31 cellular contexts compared by ENCODE assay signal in the genomic region with DNA sequence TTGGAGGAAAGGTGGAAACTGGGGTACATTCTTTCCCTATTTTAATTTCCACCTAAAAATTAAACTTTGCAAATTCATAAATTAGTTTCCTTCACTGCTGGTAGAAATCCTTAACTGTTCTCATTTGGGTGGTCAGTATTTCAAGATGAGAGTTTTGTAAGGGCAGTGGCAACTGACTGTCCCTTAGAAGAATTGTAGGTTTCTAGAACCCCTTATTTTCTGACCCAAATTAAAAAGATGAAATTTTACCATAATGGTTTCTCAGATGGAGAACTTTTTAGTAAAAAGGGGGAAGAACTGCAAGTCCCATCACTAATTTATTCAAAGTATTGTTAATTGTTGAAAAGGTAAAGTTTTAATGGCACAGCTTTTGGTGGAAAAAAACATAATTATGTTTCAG. TPM values are rescaled to one million over a fixed set of nuclear protein-coding genes. Genes with fewer than 3 reads are reported as not detected.
A peak's percentile ranks its signal among the peaks of the same experiment; 100 is the strongest.
DNase-seq lines count a peak whose midpoint lies in the region; ATAC-seq, FAIRE-seq and TF ChIP-seq lines count a peak whose summit lies in the region.
"Had no signal": no experiment of that assay in that cellular context is flagged by ENCODE, and none has a peak within 500 bp of the region (broad histone marks: within the 10 kb centered on the region; RNA-seq: fewer than 3 reads in every experiment).

No MANE protein-coding gene starts in this region.

- peak overlapping the region; percentile 48 to 93; a peak in 3 of 6 replicates for H3K27ac ChIP-seq in A549
- H3K27ac ChIP-seq in HEK293 (ENCODE audit: extremely low read depth, low read depth, low read length): no peak overlapping the region
- peak overlapping the region; percentile 97; the same call in 2 of the 3 replicates for H3K27ac ChIP-seq in K562 (ENCODE audit: extremely low read depth, low read depth, low read length)
- peak overlapping the region; percentile 60 for H3K27ac ChIP-seq in mesodermal cell (ENCODE audit: low read depth, low read length, severe bottlenecking)
- H3K27ac ChIP-seq: BLaER1, ovary, sigmoid colon, SJCRH30, stomach, upper lobe of left lung had no signal

- POLR2A ChIA-PET in A549 (lab: Yijun Ruan, JAX): interaction anchor here (1.0 to 1.2 kb wide), 3 partner anchors 13 to 111 kb away, joined by 3 to 4 read pairs (median 3); a partner anchor contains a TSS
- POLR2A ChIA-PET in HEK293 (lab: Yijun Ruan, JAX): interaction anchor here (0.8 to 1.7 kb wide), 2 partner anchors 14 to 19 kb away, joined by 4 to 8 read pairs; no protein-coding TSS in a partner anchor
- POLR2A ChIA-PET in K562 (lab: Yijun Ruan, JAX): interaction anchor here (0.5 to 1.1 kb wide), 3 partner anchors 12 to 326 kb away, joined by 3 to 5 read pairs (median 3); a partner anchor contains a TSS

- intact Hi-C loops in K562 (cut with micrococcal nuclease): no loop called here

- no peak overlapping the region for H2AFZ ChIP-seq in K562 (ENCODE audit: low read depth, low read length)

- no peak for TF ChIP-seq POLR2A in A549 (IDR thresholded peaks at IDR 0.05; ENCODE audit: low read length)
- no peak for TF ChIP-seq POLR2A in K562 (conservative IDR thresholded peaks at IDR 0.05)

- CTCF ChIA-PET in A549 (lab: Yijun Ruan, JAX): interaction anchor here (1.2 to 30.3 kb wide), 6 partner anchors 12 to 118 kb away, joined by 4 to 639 read pairs (median 30); a partner anchor contains a TSS
- CTCF ChIA-PET in HEK293 (lab: Yijun Ruan, JAX): interaction anchor here (0.6 to 13.1 kb wide), 5 partner anchors 14 to 341 kb away, joined by 3 to 129 read pairs (median 4); no protein-coding TSS in a partner anchor
- CTCF ChIA-PET in K562 (lab: Yijun Ruan, JAX; ENCODE audit: low intra/inter-chr PET ratio): interaction anchor here (0.9 kb wide), 1 partner anchor 48 kb away, joined by 3 read pairs; no protein-coding TSS in a partner anchor

- no TSS peak for BruUV-seq in K562 (replicated peaks; lab: Mats Ljungman, UMichigan)

- in situ Hi-C loops in K562 (cut with MboI): no loop called here

- ATAC-seq in A549 (no peak), K562 (no peak)
- no peak for ATAC-seq in activated CD4-positive, CD25-positive, alpha-beta regulatory T cell treated with anti-CD3 and anti-CD28 coated beads, Interleukin-2, amount 50 U/mL, for 24 hours
- ATAC-seq: left ventricle myocardium superior, PC-3, T-helper 17 cell had no signal

- TF ChIP-seq RAD21 in A549 (conservative IDR thresholded peaks at IDR 0.05 in 1 of 2, IDR thresholded peaks at IDR 0.05 in 1 of 2): no peak
- TF ChIP-seq RAD21 in K562 (CRISPR knock-in tag; conservative IDR thresholded peaks at IDR 0.05 in 1 of 2, IDR thresholded peaks at IDR 0.05 in 1 of 2): no peak

- H3K36me3 ChIP-seq in HEK293 (ENCODE audit: control insufficient read depth in 2 of 2, insufficient read depth in 1 of 2, low read length in 2 of 2): peaks cover 10 to 47% of the 10 kb centered on the region in 2 experiments
- H3K36me3 ChIP-seq in K562 (ENCODE audit: control insufficient read depth, insufficient read depth, low read length): peaks cover 67% of the 10 kb centered on the region
- peaks cover 61% of the 10 kb centered on the region for H3K36me3 ChIP-seq in mesodermal cell (ENCODE audit: control insufficient read depth, insufficient read depth, low read length)
- H3K36me3 ChIP-seq: BLaER1, ovary, sigmoid colon, stomach, upper lobe of left lung had no signal

- H3K9me3 ChIP-seq in A549 (no peaks in the 10 kb centered on the region), HEK293 (ENCODE audit: control insufficient read depth, insufficient read depth, low read depth, low read length) (no peaks in the 10 kb centered on the region), K562 (replicated peaks; ENCODE audit: control insufficient read depth, insufficient read depth, low read depth, low read length) (no peaks in the 10 kb centered on the region), mesodermal cell (ENCODE audit: control insufficient read depth, low read length) (no peaks in the 10 kb centered on the region)
- H3K9me3 ChIP-seq: BLaER1, ovary, sigmoid colon, SJCRH30, stomach, upper lobe of left lung had no signal

- FAIRE-seq in A549 (lab: Jason Lieb, UNC): no peak
- no peak for FAIRE-seq in K562 (lab: Jason Lieb, UNC)
- FAIRE-seq: D721Med, H54 had no signal

- peaks cover 100% of the 10 kb centered on the region for H3K79me2 ChIP-seq in K562 (ENCODE audit: control insufficient read depth, insufficient read depth, low read length)

- peak overlapping the region in 1 of 2 experiments; percentile 97; a peak in 2 of 4 replicates for H3K9ac ChIP-seq in K562 (ENCODE audit: insufficient read depth in 1 of 2, low read depth in 2 of 2, low read length in 2 of 2)
- H3K9ac ChIP-seq: BLaER1 had no signal

- H3K9me1 ChIP-seq in K562 (ENCODE audit: control insufficient read depth, insufficient read depth, low read length): no peaks in the 10 kb centered on the region

- H4K20me1 ChIP-seq in K562 (replicated peaks; ENCODE audit: control insufficient read depth, insufficient read depth, low read length): no peaks in the 10 kb centered on the region

- H3K4me2 ChIP-seq in A549: peak overlapping the region; percentile 90
- no peak overlapping the region for H3K4me2 ChIP-seq in K562 (ENCODE audit: insufficient read depth, low read length)
- H3K4me2 ChIP-seq: BLaER1 had no signal

- H3K4me1 ChIP-seq in A549: peaks cover 70% of the 10 kb centered on the region
- peaks cover 28% of the 10 kb centered on the region for H3K4me1 ChIP-seq in HEK293 (ENCODE audit: control insufficient read depth, insufficient read depth, low read length)
- H3K4me1 ChIP-seq in K562 (replicated peaks in 1 of 2; ENCODE audit: control insufficient read depth in 2 of 2, insufficient read depth in 2 of 2, low read length in 2 of 2): peaks cover 7 to 11% of the 10 kb centered on the region in 2 experiments; a peak in 4 of 5 replicates
- peaks cover 30% of the 10 kb centered on the region for H3K4me1 ChIP-seq in mesodermal cell (ENCODE audit: control insufficient read depth, insufficient read depth, low read length, poor library complexity, severe bottlenecking)
- H3K4me1 ChIP-seq: BLaER1 had no signal

- DNase-seq in A549 (ENCODE audit: low read depth in 1 of 2, low spot score in 1 of 2): no peak
- DNase-seq in K562 (ENCODE audit: extremely low read depth in 1 of 4, low spot score in 3 of 4): no peak
- no peak for DNase-seq in NCI-H187 (lab: John Stamatoyannopoulos, UW)
- DNase-seq in NCI-H146 (lab: John Stamatoyannopoulos, UW): no peak
- DNase-seq in stimulated activated naive CD4-positive, alpha-beta T cell treated with Interleukin-2 at 50 U/mL for 16 hours (lab: John Stamatoyannopoulos, UW): no peak
- DNase-seq: activated CD4-positive, alpha-beta memory T cell treated with anti-CD3 and anti-CD28 coated beads for 36 hours; activated naive CD4-positive, alpha-beta T cell treated with anti-CD3 and anti-CD28 coated beads, Interleukin-2, amount 10 ng/mL, durations not matched to agents 7 days and 5 days; activated T-cell treated with anti-CD3 and anti-CD28 coated beads, Interleukin-2, amount 50 U/mL, for 1 hour; anterior cingulate cortex; cerebellar nuclear complex; effector memory CD4-positive, alpha-beta T cell; left ventricle myocardium superior; NCI-H1092; NCI-H2081 treated with DMSO at 0.1 percent for 48 hours; NCI-H524; ovary; PC-3; sigmoid colon; SJCRH30; stimulated activated CD4-positive, alpha-beta T cell treated with anti-CD3 and anti-CD28 coated beads, Interleukin-1b, Interleukin-23, amount 100 ng/mL, for 48 hours; stomach; T-helper 17 cell; upper lobe of left lung had no signal

- TF ChIP-seq CTCF in A549 (IDR thresholded peaks at IDR 0.05) (no peak), HEK293 (tag by site-specific recombination; IDR thresholded peaks at IDR 0.05) (no peak), K562 (IDR thresholded peaks at IDR 0.05 in 2 of 3, conservative IDR thresholded peaks at IDR 0.05 in 1 of 3; ENCODE audit: insufficient read depth in 2 of 3, low read depth in 1 of 3, low read length in 3 of 3) (no peak)

- TF ChIP-seq EP300 in A549 (IDR thresholded peaks at IDR 0.05) (no peak), K562 (IDR thresholded peaks at IDR 0.05; ENCODE audit: low read length) (no peak)

- H3K4me3 ChIP-seq in A549: peak overlapping the region; percentile 60
- peak overlapping the region; percentile 4; the same call in 1 of the 2 replicates for H3K4me3 ChIP-seq in HEK293 (ENCODE audit: low read depth, low read length)
- peak overlapping the region; percentile 36 for H3K4me3 ChIP-seq in K562
- H3K4me3 ChIP-seq in mesodermal cell (ENCODE audit: extremely low read depth, insufficient read depth, low read length, poor library complexity, severe bottlenecking): peak overlapping the region; percentile 97
- H3K4me3 ChIP-seq: BLaER1, ovary, sigmoid colon, SJCRH30, upper lobe of left lung had no signal

- H3K27me3 ChIP-seq in K562 (ENCODE audit: control insufficient read depth in 2 of 2, insufficient read depth in 2 of 2, low read length in 2 of 2): no peaks in the 10 kb centered on the region
- H3K27me3 ChIP-seq: ovary, SJCRH30 had no signal

RNA-seq across cellular contexts. Expression of a gene that starts 5.6 kb away (rescaled TPM):
- polyA plus RNA-seq in A549 (2011; rRNA removed) (26.2 and 30.1 TPM in 2 replicates), A549 (2017; fragmentation: RNase III; extraction: RNeasy Plus Mini Kit Qiagen cat#74134 plus additional on column Dnase treatment) (38.0 to 42.3 TPM (median 40.3 TPM) in 3 replicates), K562 (2011; rRNA removed) (27.4 and 31.8 TPM in 2 replicates), K562 (2014; fragmentation: Illumina TruSeq; extraction: Trizol) (71.8 and 80.4 TPM in 2 replicates), K562 (2014; fragmentation: Nextera tagmentation; extraction: Ambion mirVana) (10 to 100 TPM; 13.0 to 13.8 TPM), K562 (2014; rRNA removed) (41.5 and 47.2 TPM in 2 replicates)
- polyA plus RNA-seq in A549 (2012; cell fraction: cytosol; rRNA removed): 31.0 and 37.6 TPM in 2 replicates
- polyA plus RNA-seq in A549 (2012; cell fraction: nucleus; rRNA removed): 47.7 and 67.8 TPM in 2 replicates
- polyA minus RNA-seq in A549 (2011; rRNA and poly(A)+ RNA removed): 56.3 and 83.5 TPM in 2 replicates
- 94.9 and 96.9 TPM in 2 replicates for total RNA-seq in K562 (2011; cell fraction: chromatin; rRNA removed; ENCODE audit: low replicate concordance)
- total RNA-seq in K562 (2011; cell fraction: nucleolus; rRNA removed): 61.6 and 67.2 TPM in 2 replicates
- 82.5 and 120 TPM in 2 replicates for total RNA-seq in K562 (2011; cell fraction: nucleoplasm; rRNA removed)
- total RNA-seq in K562 (2014; rRNA removed) (53.6 and 61.6 TPM in 2 replicates), K562 (2014; rRNA removed; fragmentation: Illumina TruSeq; extraction: Trizol) (64.8 and 66.8 TPM in 2 replicates), K562 (2015; rRNA removed; fragmentation: Illumina TruSeq; extraction: Trizol) (65.5 and 72.0 TPM in 2 replicates), K562 (2021) (291 and 318 TPM in 2 replicates)
- 27.0 and 46.4 TPM in 2 replicates for polyA plus RNA-seq in K562 (2011; cell fraction: cytosol; rRNA removed)
- 52.8 and 86.1 TPM in 2 replicates for polyA plus RNA-seq in K562 (2011; cell fraction: nucleus; rRNA removed)
- polyA plus RNA-seq in K562 (2012): 50.4 and 60.4 TPM in 2 replicates
- 59.8 and 69.5 TPM in 2 replicates for polyA minus RNA-seq in K562 (2011; rRNA and poly(A)+ RNA removed)
- polyA minus RNA-seq in K562 (2011; cell fraction: cytosol; rRNA and poly(A)+ RNA removed): 92.6 and 107 TPM in 2 replicates
- polyA minus RNA-seq in K562 (2011; cell fraction: nucleus; rRNA and poly(A)+ RNA removed): 27.3 and 40.9 TPM in 2 replicates
- 132 TPM for polyA plus RNA-seq in mesodermal cell (2013, experiment 1 of 2)
- 126 TPM for polyA plus RNA-seq in mesodermal cell (2013, experiment 2 of 2)
- total RNA-seq: left ventricle myocardium superior, T-helper 17 cell had no signal

RNA-seq across cellular contexts. Expression of a gene that starts 34.4 kb away (rescaled TPM):
- polyA plus RNA-seq in A549 (2011; rRNA removed) (6.1 and 6.3 TPM in 2 replicates), A549 (2017; fragmentation: RNase III; extraction: RNeasy Plus Mini Kit Qiagen cat#74134 plus additional on column Dnase treatment) (3.5 to 5.2 TPM (median 5.2 TPM) in 3 replicates), K562 (2011; rRNA removed) (0.15 TPM in 1 of 2 replicates, not detected in the other), K562 (2014; fragmentation: Illumina TruSeq; extraction: Trizol) (not detected in 2 replicates), K562 (2014; fragmentation: Nextera tagmentation; extraction: Ambion mirVana) (under 1 TPM in 1 of 2 experiments, not detected in 1; 0.08 TPM), K562 (2014; rRNA removed) (0.12 TPM in 1 of 2 replicates, not detected in the other)
- 2.6 TPM in 2 replicates for polyA plus RNA-seq in A549 (2012; cell fraction: cytosol; rRNA removed)
- polyA plus RNA-seq in A549 (2012; cell fraction: nucleus; rRNA removed): 0.31 and 0.61 TPM in 2 replicates
- 3.6 and 6.1 TPM in 2 replicates for polyA minus RNA-seq in A549 (2011; rRNA and poly(A)+ RNA removed)
- total RNA-seq in K562 (2011; cell fraction: chromatin; rRNA removed; ENCODE audit: low replicate concordance): not detected in 2 replicates
- not detected in 2 replicates for total RNA-seq in K562 (2011; cell fraction: nucleolus; rRNA removed)
- total RNA-seq in K562 (2011; cell fraction: nucleoplasm; rRNA removed): not detected in 2 replicates
- total RNA-seq in K562 (2014; rRNA removed) (not detected in 2 replicates), K562 (2014; rRNA removed; fragmentation: Illumina TruSeq; extraction: Trizol) (not detected in 2 replicates), K562 (2015; rRNA removed; fragmentation: Illumina TruSeq; extraction: Trizol) (not detected in 2 replicates), K562 (2021) (not detected in 2 replicates)
- not detected in 2 replicates for polyA plus RNA-seq in K562 (2011; cell fraction: cytosol; rRNA removed)
- not detected in 2 replicates for polyA plus RNA-seq in K562 (2011; cell fraction: nucleus; rRNA removed)
- polyA plus RNA-seq in K562 (2012): 0.16 TPM in 1 of 2 replicates, not detected in the other
- not detected in 2 replicates for polyA minus RNA-seq in K562 (2011; rRNA and poly(A)+ RNA removed)
- not detected in 2 replicates for polyA minus RNA-seq in K562 (2011; cell fraction: cytosol; rRNA and poly(A)+ RNA removed)
- not detected in 2 replicates for polyA minus RNA-seq in K562 (2011; cell fraction: nucleus; rRNA and poly(A)+ RNA removed)
- polyA plus RNA-seq in mesodermal cell (2013, experiment 1 of 2): 0.77 TPM
- polyA plus RNA-seq in mesodermal cell (2013, experiment 2 of 2): 1.3 TPM
- total RNA-seq: A172; activated CD4-positive, alpha-beta memory T cell treated with anti-CD3 and anti-CD28 coated beads for 36 hours; glomerular endothelial cell; left ventricle myocardium superior; ovary; PC-3; sigmoid colon; stomach; T-helper 17 cell; upper lobe of left lung had no signal
- polyA plus RNA-seq: ovary, sigmoid colon had no signal

RNA-seq across cellular contexts. Expression of a gene that starts 58.1 kb away (rescaled TPM):
- polyA plus RNA-seq in A549 (2011; rRNA removed): 187 and 209 TPM in 2 replicates
- polyA plus RNA-seq in A549 (2012; cell fraction: cytosol; rRNA removed): 368 and 375 TPM in 2 replicates
- 159 and 183 TPM in 2 replicates for polyA plus RNA-seq in A549 (2012; cell fraction: nucleus; rRNA removed)
- polyA plus RNA-seq in A549 (2017; fragmentation: RNase III; extraction: RNeasy Plus Mini Kit Qiagen cat#74134 plus additional on column Dnase treatment): 298 to 323 TPM (median 320 TPM) in 3 replicates
- polyA minus RNA-seq in A549 (2011; rRNA and poly(A)+ RNA removed): 162 TPM in 2 replicates
- 90.9 and 129 TPM in 2 replicates for total RNA-seq in K562 (2011; cell fraction: chromatin; rRNA removed; ENCODE audit: low replicate concordance)
- 86.9 and 95.7 TPM in 2 replicates for total RNA-seq in K562 (2011; cell fraction: nucleolus; rRNA removed)
- 108 and 129 TPM in 2 replicates for total RNA-seq in K562 (2011; cell fraction: nucleoplasm; rRNA removed)
- total RNA-seq in K562 (2014; rRNA removed): 126 and 127 TPM in 2 replicates
- 92.5 and 96.8 TPM in 2 replicates for total RNA-seq in K562 (2014; rRNA removed; fragmentation: Illumina TruSeq; extraction: Trizol)
- 90.9 and 92.9 TPM in 2 replicates for total RNA-seq in K562 (2015; rRNA removed; fragmentation: Illumina TruSeq; extraction: Trizol)
- total RNA-seq in K562 (2021): 124 and 130 TPM in 2 replicates
- polyA plus RNA-seq in K562 (2011; rRNA removed): 98.7 and 117 TPM in 2 replicates
- polyA plus RNA-seq in K562 (2011; cell fraction: cytosol; rRNA removed): 126 and 130 TPM in 2 replicates
- polyA plus RNA-seq in K562 (2011; cell fraction: nucleus; rRNA removed): 54.4 and 56.9 TPM in 2 replicates
- polyA plus RNA-seq in K562 (2012): 103 and 109 TPM in 2 replicates
- 128 and 132 TPM in 2 replicates for polyA plus RNA-seq in K562 (2014; fragmentation: Illumina TruSeq; extraction: Trizol)
- 1 to 10 TPM; 6.9 to 9.0 TPM for polyA plus RNA-seq in K562 (2014; fragmentation: Nextera tagmentation; extraction: Ambion mirVana)
- polyA plus RNA-seq in K562 (2014; rRNA removed): 143 and 149 TPM in 2 replicates
- polyA minus RNA-seq in K562 (2011; rRNA and poly(A)+ RNA removed): 76.9 and 111 TPM in 2 replicates
- 45.1 and 48.6 TPM in 2 replicates for polyA minus RNA-seq in K562 (2011; cell fraction: cytosol; rRNA and poly(A)+ RNA removed)
- 17.2 and 22.2 TPM in 2 replicates for polyA minus RNA-seq in K562 (2011; cell fraction: nucleus; rRNA and poly(A)+ RNA removed)
- polyA plus RNA-seq in mesodermal cell (2013, experiment 1 of 2): 163 TPM
- polyA plus RNA-seq in mesodermal cell (2013, experiment 2 of 2): 133 TPM

Comparison
In these comparisons a context has a peak if more than half of its experiments do, and no peak if none do; other contexts are left out.
1. H3K4me3 ChIP-seq: peak in every context shown above with its lines; median percentile 97 in mesodermal cell; 60 in A549; 36 in K562; 4 in HEK293.